Comparison of ENCODE assay signal across 9 cellular contexts in genomic region chrX:20066968-20067708, GRCh38. TPM values are rescaled to one million over a fixed set of nuclear protein-coding genes. Genes with fewer than 3 reads are reported as not detected.
DNase-seq lines count a peak whose midpoint lies in the region; ATAC-seq, FAIRE-seq and TF ChIP-seq lines count a peak whose summit lies in the region.
"Had no signal": no experiment of that assay in that cellular context is flagged by ENCODE, and none has a peak within 500 bp of the region (broad histone marks: within the 10 kb centered on the region; RNA-seq: fewer than 3 reads in every experiment).

No MANE protein-coding gene starts in this region.

- H4K20me1 ChIP-seq in K562 (replicated peaks; ENCODE audit: control insufficient read depth, insufficient read depth, low read length), result peaks cover 5% of the 10 kb centered on the region; the same call in 1 of the 2 replicates

- FAIRE-seq in K562 (lab: Jason Lieb, UNC), result peak; percentile 67

- no peak for TF ChIP-seq POLR2A in K562 (conservative IDR thresholded peaks at IDR 0.05)

- DNase-seq in AG09319 (ENCODE audit: extremely low read depth, low read depth), result peak; percentile 10
- no peak for DNase-seq in GM06990 (ENCODE audit: extremely low read depth, insufficient read length)
- DNase-seq in NCI-H510A (lab: John Stamatoyannopoulos, UW), result peak; percentile 17
- DNase-seq in K562 (ENCODE audit: extremely low read depth in 1 of 4, low spot score in 3 of 4), result peak; percentile 8 to 40 (median 20)
- DNase-seq in left lung, result no peak
- DNase-seq in NCI-H1930 (lab: John Stamatoyannopoulos, UW), result no peak

- CTCF ChIA-PET in K562 (lab: Yijun Ruan, JAX; ENCODE audit: low intra/inter-chr PET ratio), result no interaction called here

- WGBS in K562 (ENCODE audit: insufficient coverage, low coverage, missing lambda C conversion rate), result 0% methylated on average over 4 of the region's 6 CpGs

- H3K9me3 ChIP-seq in K562 (replicated peaks; ENCODE audit: control insufficient read depth, insufficient read depth, low read depth, low read length) (no peaks in the 10 kb centered on the region), left lung (no peaks in the 10 kb centered on the region)
- H3K9me3 ChIP-seq: SJSA1 had no signal

- peak; percentile 37 for TF ChIP-seq CTCF in AG09319 (IDR thresholded peaks at IDR 0.05; ENCODE audit: low read depth, low read length)
- peak; percentile 56 for TF ChIP-seq CTCF in GM06990 (IDR thresholded peaks at IDR 0.05; ENCODE audit: insufficient read depth, low read length, poor library complexity, severe bottlenecking)
- peak; percentile 52 to 70 (median 58) for TF ChIP-seq CTCF in K562 (IDR thresholded peaks at IDR 0.05 in 2 of 3, conservative IDR thresholded peaks at IDR 0.05 in 1 of 3; ENCODE audit: insufficient read depth in 2 of 3, low read depth in 1 of 3, low read length in 3 of 3)
- TF ChIP-seq CTCF in left lung (IDR thresholded peaks at IDR 0.05), result peak in 1 of 2 donors; percentile 15

- no peak overlapping the region for H3K4me2 ChIP-seq in K562 (ENCODE audit: insufficient read depth, low read length)

- H3K27me3 ChIP-seq in GM06990 (replicated peaks; ENCODE audit: control insufficient read depth, insufficient read depth, low read length) (no peaks in the 10 kb centered on the region), K562 (ENCODE audit: control insufficient read depth in 2 of 2, insufficient read depth in 2 of 2, low read length in 2 of 2) (peaks cover 0 to 23% of the 10 kb centered on the region in 2 experiments; a peak in 2 of 5 replicates), left lung (no peaks in the 10 kb centered on the region)
- H3K27me3 ChIP-seq: SJSA1 had no signal

- no peaks in the 10 kb centered on the region for H3K36me3 ChIP-seq in GM06990 (ENCODE audit: control insufficient read depth, insufficient read depth, low read length)
- no peaks in the 10 kb centered on the region for H3K36me3 ChIP-seq in K562 (ENCODE audit: control insufficient read depth, insufficient read depth, low read length)
- H3K36me3 ChIP-seq in left lung, result no peaks in the 10 kb centered on the region
- H3K36me3 ChIP-seq: SJSA1 had no signal

- H3K9ac ChIP-seq in K562 (ENCODE audit: insufficient read depth in 1 of 2, low read depth in 2 of 2, low read length in 2 of 2), result no peak overlapping the region

- in situ Hi-C loops in K562 (cut with MboI), result loop anchor here (10.0 kb wide), 1 partner anchor 162 kb away; no protein-coding TSS in a partner anchor

- no peak overlapping the region for H2AFZ ChIP-seq in K562 (ENCODE audit: low read depth, low read length)

- no TSS peak for BruUV-seq in K562 (replicated peaks; lab: Mats Ljungman, UMichigan)

- intact Hi-C loops in K562 (cut with micrococcal nuclease) (loop anchor here (1.0 to 5.0 kb wide), 2 partner anchors 162 to 330 kb away; no protein-coding TSS in a partner anchor), left lung (cut with DNase I) (no loop called here)

- no peaks in the 10 kb centered on the region for H3K9me1 ChIP-seq in K562 (ENCODE audit: control insufficient read depth, insufficient read depth, low read length)

- ATAC-seq in HG02870 (IDR thresholded peaks at IDR 0.05; ENCODE audit: unreplicated experiment) (peak; percentile 63), K562 (peak; percentile 84), left lung (peak; percentile 89), HG02588 (IDR thresholded peaks at IDR 0.05; ENCODE audit: unreplicated experiment) (no peak)

- TF ChIP-seq EP300 in K562 (IDR thresholded peaks at IDR 0.05; ENCODE audit: low read length), result no peak

- H3K4me3 ChIP-seq in GM06990 (replicated peaks; ENCODE audit: low read depth, low read length) (no peak overlapping the region), K562 (no peak overlapping the region), left lung (no peak overlapping the region)
- H3K4me3 ChIP-seq: SJSA1 had no signal

- H3K27ac ChIP-seq in K562 (ENCODE audit: extremely low read depth, low read depth, low read length) (no peak overlapping the region), left lung (no peak overlapping the region)
- H3K27ac ChIP-seq: SJSA1 had no signal

- H3K4me1 ChIP-seq in K562 (replicated peaks in 1 of 2; ENCODE audit: control insufficient read depth in 2 of 2, insufficient read depth in 2 of 2, low read length in 2 of 2), result no peaks in the 10 kb centered on the region
- H3K4me1 ChIP-seq in left lung, result peaks cover 4 to 6% of the 10 kb centered on the region in 2 donors

- no peaks in the 10 kb centered on the region for H3K79me2 ChIP-seq in K562 (ENCODE audit: control insufficient read depth, insufficient read depth, low read length)

- TF ChIP-seq RAD21 in K562 (CRISPR knock-in tag; conservative IDR thresholded peaks at IDR 0.05 in 1 of 2, IDR thresholded peaks at IDR 0.05 in 1 of 2), result peak; percentile 48 to 70

- POLR2A ChIA-PET in K562 (lab: Yijun Ruan, JAX), result no interaction called here

TF ChIP-seq in K562, 482 proteins besides CTCF, POLR2A, EP300 and RAD21:
- peak; percentile 34; the same call in 1 of the 2 replicates for TF ChIP-seq SMC3 (conservative IDR thresholded peaks at IDR 0.05; ENCODE audit: insufficient read depth, low read depth, low read length)
- TF ChIP-seq ESRRB (CRISPR knock-in tag; IDR thresholded peaks at IDR 0.05; ENCODE audit: borderline replicate concordance), result no peak

RNA-seq across cellular contexts. Expression of gene MAP7D2, which starts 49.6 kb away (rescaled TPM):
- 0.11 TPM in 1 of 2 replicates, not detected in the other for total RNA-seq in K562 (2011; cell fraction: chromatin; rRNA removed; ENCODE audit: low replicate concordance)
- not detected in 2 replicates for total RNA-seq in K562 (2011; cell fraction: nucleolus; rRNA removed)
- not detected in 2 replicates for total RNA-seq in K562 (2011; cell fraction: nucleoplasm; rRNA removed)
- not detected in 2 replicates for total RNA-seq in K562 (2014; rRNA removed)
- total RNA-seq in K562 (2014; rRNA removed; fragmentation: Illumina TruSeq; extraction: Trizol), result 0.04 TPM in 1 of 2 replicates, not detected in the other
- total RNA-seq in K562 (2015; rRNA removed; fragmentation: Illumina TruSeq; extraction: Trizol), result 0.04 TPM in 1 of 2 replicates, not detected in the other
- 0.07 TPM in 1 of 2 replicates, not detected in the other for total RNA-seq in K562 (2021)
- 0.04 TPM in 1 of 2 replicates, not detected in the other for polyA plus RNA-seq in K562 (2011; rRNA removed)
- polyA plus RNA-seq in K562 (2011; cell fraction: cytosol; rRNA removed), result 0.01 and 0.13 TPM in 2 replicates
- polyA plus RNA-seq in K562 (2011; cell fraction: nucleus; rRNA removed), result 0.03 and 0.11 TPM in 2 replicates
- 0.06 and 0.08 TPM in 2 replicates for polyA plus RNA-seq in K562 (2012)
- 0.03 TPM in 1 of 2 replicates, not detected in the other for polyA plus RNA-seq in K562 (2014; fragmentation: Illumina TruSeq; extraction: Trizol)
- polyA plus RNA-seq in K562 (2014; fragmentation: Nextera tagmentation; extraction: Ambion mirVana), result under 1 TPM; 0.01 TPM
- polyA plus RNA-seq in K562 (2014; rRNA removed), result not detected in 2 replicates
- not detected in 2 replicates for polyA minus RNA-seq in K562 (2011; rRNA and poly(A)+ RNA removed)
- not detected in 2 replicates for polyA minus RNA-seq in K562 (2011; cell fraction: cytosol; rRNA and poly(A)+ RNA removed)
- polyA minus RNA-seq in K562 (2011; cell fraction: nucleus; rRNA and poly(A)+ RNA removed), result not detected in 2 replicates
- total RNA-seq in left lung, result 1 to 10 TPM in 1 of 2 donors, under 1 TPM in 1; 0.45 to 1.5 TPM

Comparison
In these comparisons a context has a peak if more than half of its experiments do, and no peak if none do; other contexts are left out.
1. DNase-seq: peak in AG09319 (single experiment), NCI-H510A (single experiment) and K562 (4 of 4); none in GM06990 (single experiment), left lung (0 of 2) and NCI-H1930 (0 of 2).